Comparison of ENCODE assay signal across 11 cellular contexts in the genomic region with DNA sequence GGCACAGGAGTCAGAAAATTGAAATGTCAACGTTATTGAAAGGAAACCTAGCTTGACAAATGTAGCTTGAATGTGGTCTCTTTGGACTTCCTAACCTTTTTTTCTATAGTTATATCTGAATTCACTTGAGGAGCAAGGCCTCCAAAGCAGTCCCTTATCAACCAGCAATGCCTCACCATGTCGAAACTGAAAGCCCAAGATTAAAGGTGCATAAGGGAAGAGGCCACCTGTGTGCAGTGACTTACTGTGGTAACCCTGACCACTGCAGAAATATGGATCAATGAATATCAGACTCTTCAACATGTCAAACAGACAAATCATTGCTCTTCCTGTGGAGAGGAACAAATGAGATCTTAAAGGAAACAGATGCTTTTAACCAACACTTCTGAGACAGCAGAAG.
"Had no signal": no experiment of that assay in that cellular context is flagged by ENCODE, and none has a peak within 500 bp of the region (broad histone marks: within the 10 kb centered on the region; RNA-seq: fewer than 3 reads in every experiment).

No MANE protein-coding gene starts in this region.

- H2AFZ ChIP-seq: GM23338 had no signal

- H3K9me3 Mint-ChIP-seq: GM23338, H9 had no signal

- H3K36me3 Mint-ChIP-seq: IgD-negative memory B cell had no signal

- H3K27ac Mint-ChIP-seq: GM23338, H9, IgD-negative memory B cell had no signal

- H3K4me2 ChIP-seq: GM23338 had no signal

- H3K4me1 Mint-ChIP-seq: GM23338, H9, IgD-negative memory B cell had no signal

- H3K4me3 Mint-ChIP-seq: GM23338, H9, IgD-negative memory B cell had no signal

- H3K27me3 Mint-ChIP-seq: IgD-negative memory B cell had no signal

- ATAC-seq: GM23338, HepG2, K562 had no signal

- DNase-seq: H9, HCEC 1CT, Kasumi-1, KG1 had no signal

- H3K4me3 ChIP-seq: GM23338, K562 had no signal

- FAIRE-seq: H1, H54, HepG2, K562 had no signal

- H3K27ac ChIP-seq: HL-60 had no signal
